In the genomic region with DNA sequence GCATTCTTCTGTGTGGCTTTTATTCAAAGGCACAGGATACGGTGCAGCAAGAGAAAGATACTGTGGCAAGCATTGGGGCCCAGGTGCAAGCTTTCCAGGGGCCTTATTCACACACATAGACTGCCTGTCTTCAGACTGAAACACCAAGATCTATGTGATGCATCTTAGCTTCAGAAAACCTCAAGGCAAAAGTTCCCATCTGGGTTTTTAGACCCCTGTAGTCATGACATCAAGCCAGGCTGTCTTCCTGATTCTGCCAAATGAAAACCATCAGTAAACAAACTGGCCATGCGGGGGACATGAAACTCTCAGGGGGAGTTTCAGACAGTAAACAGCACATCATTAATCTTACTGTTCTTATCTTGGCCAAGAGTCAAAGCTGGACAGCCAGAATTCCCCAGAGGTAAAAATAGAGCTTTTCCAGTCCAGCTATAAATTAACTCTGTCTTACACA, we compare ENCODE assay signal across 1 cellular context.
TF ChIP-seq lines count a peak whose summit lies in the region.

No MANE protein-coding gene starts in this region.

TF ChIP-seq in GM23338, 12 proteins besides CTCF, POLR2A, EP300 and RAD21 (continued from another document):
- TF ChIP-seq, protein P1, sequence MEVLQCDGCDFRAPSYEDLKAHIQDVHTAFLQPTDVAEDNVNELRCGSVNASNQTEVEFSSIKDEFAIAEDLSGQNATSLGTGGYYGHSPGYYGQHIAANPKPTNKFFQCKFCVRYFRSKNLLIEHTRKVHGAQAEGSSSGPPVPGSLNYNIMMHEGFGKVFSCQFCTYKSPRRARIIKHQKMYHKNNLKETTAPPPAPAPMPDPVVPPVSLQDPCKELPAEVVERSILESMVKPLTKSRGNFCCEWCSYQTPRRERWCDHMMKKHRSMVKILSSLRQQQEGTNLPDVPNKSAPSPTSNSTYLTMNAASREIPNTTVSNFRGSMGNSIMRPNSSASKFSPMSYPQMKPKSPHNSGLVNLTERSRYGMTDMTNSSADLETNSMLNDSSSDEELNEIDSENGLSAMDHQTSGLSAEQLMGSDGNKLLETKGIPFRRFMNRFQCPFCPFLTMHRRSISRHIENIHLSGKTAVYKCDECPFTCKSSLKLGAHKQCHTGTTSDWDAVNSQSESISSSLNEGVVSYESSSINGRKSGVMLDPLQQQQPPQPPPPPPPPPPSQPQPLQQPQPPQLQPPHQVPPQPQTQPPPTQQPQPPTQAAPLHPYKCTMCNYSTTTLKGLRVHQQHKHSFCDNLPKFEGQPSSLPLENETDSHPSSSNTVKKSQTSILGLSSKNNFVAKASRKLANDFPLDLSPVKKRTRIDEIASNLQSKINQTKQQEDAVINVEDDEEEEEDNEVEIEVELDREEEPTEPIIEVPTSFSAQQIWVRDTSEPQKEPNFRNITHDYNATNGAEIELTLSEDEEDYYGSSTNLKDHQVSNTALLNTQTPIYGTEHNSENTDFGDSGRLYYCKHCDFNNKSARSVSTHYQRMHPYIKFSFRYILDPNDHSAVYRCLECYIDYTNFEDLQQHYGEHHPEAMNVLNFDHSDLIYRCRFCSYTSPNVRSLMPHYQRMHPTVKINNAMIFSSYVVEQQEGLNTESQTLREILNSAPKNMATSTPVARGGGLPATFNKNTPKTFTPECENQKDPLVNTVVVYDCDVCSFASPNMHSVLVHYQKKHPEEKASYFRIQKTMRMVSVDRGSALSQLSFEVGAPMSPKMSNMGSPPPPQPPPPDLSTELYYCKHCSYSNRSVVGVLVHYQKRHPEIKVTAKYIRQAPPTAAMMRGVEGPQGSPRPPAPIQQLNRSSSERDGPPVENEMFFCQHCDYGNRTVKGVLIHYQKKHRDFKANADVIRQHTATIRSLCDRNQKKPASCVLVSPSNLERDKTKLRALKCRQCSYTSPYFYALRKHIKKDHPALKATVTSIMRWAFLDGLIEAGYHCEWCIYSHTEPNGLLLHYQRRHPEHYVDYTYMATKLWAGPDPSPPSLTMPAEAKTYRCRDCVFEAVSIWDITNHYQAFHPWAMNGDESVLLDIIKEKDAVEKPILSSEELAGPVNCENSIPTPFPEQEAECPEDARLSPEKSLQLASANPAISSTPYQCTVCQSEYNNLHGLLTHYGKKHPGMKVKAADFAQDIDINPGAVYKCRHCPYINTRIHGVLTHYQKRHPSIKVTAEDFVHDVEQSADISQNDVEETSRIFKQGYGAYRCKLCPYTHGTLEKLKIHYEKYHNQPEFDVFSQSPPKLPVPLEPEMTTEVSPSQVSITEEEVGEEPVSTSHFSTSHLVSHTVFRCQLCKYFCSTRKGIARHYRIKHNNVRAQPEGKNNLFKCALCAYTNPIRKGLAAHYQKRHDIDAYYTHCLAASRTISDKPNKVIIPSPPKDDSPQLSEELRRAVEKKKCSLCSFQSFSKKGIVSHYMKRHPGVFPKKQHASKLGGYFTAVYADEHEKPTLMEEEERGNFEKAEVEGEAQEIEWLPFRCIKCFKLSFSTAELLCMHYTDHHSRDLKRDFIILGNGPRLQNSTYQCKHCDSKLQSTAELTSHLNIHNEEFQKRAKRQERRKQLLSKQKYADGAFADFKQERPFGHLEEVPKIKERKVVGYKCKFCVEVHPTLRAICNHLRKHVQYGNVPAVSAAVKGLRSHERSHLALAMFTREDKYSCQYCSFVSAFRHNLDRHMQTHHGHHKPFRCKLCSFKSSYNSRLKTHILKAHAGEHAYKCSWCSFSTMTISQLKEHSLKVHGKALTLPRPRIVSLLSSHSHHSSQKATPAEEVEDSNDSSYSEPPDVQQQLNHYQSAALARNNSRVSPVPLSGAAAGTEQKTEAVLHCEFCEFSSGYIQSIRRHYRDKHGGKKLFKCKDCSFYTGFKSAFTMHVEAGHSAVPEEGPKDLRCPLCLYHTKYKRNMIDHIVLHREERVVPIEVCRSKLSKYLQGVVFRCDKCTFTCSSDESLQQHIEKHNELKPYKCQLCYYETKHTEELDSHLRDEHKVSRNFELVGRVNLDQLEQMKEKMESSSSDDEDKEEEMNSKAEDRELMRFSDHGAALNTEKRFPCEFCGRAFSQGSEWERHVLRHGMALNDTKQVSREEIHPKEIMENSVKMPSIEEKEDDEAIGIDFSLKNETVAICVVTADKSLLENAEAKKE (CRISPR knock-in tag; IDR thresholded peaks at IDR 0.05), result no peak
- TF ChIP-seq NANOG (IDR thresholded peaks at IDR 0.05; ENCODE audit: borderline replicate concordance) (no peak), STAT1 (IDR thresholded peaks at IDR 0.05; ENCODE audit: unreplicated experiment) (no peak)
